Comparison of ENCODE assay signal across 19 cellular contexts in genomic region chr10:68342909-68343516, GRCh38. TPM values are rescaled to one million over a fixed set of nuclear protein-coding genes. Genes with fewer than 3 reads are reported as not detected.
A peak's percentile ranks its signal among the peaks of the same experiment; 100 is the strongest.
DNase-seq lines count a peak whose midpoint lies in the region; ATAC-seq, FAIRE-seq and TF ChIP-seq lines count a peak whose summit lies in the region.
"Had no signal": no experiment of that assay in that cellular context is flagged by ENCODE, and none has a peak within 500 bp of the region (broad histone marks: within the 10 kb centered on the region; RNA-seq: fewer than 3 reads in every experiment).

No MANE protein-coding gene starts in this region.

- no peaks in the 10 kb centered on the region for H3K27me3 Mint-ChIP-seq in T-cell
- H3K27me3 Mint-ChIP-seq: brain had no signal

- POLR2A ChIA-PET in HepG2 (lab: Yijun Ruan, JAX), result no interaction called here
- POLR2A ChIA-PET in T-cell (lab: Charles Lee), result interaction anchor here (0.6 kb wide), 2 partner anchors 272 to 862 kb away, joined by 3 to 4 read pairs; no protein-coding TSS in a partner anchor
- POLR2A ChIA-PET in GM10248 (lab: Yijun Ruan, JAX), result no interaction called here

- peaks cover 19% of the 10 kb centered on the region for H4K20me1 ChIP-seq in HepG2 (ENCODE audit: insufficient read depth, low read length)

- intact Hi-C loops in HepG2 (cut with micrococcal nuclease; ENCODE audit: unreplicated experiment), result loop anchor here (10.0 kb wide), 1 partner anchor 62 kb away; the partner anchor contains the start of gene RUFY2
- intact Hi-C loops in right lobe of liver (cut with DNase I), result no loop called here

- H3K36me3 ChIP-seq in HepG2 (replicated peaks in 1 of 2; ENCODE audit: control insufficient read depth in 1 of 2, insufficient read depth in 2 of 2, low read length in 2 of 2) (peaks cover 13 to 60% of the 10 kb centered on the region in 2 experiments), right lobe of liver (peaks cover 17 to 77% (median 55%) of the 10 kb centered on the region in 4 donors), neutrophil (peaks cover 90% of the 10 kb centered on the region)

- in situ Hi-C loops in HepG2 (cut with HindIII; ENCODE audit: extremely low pct_ligation_motif_present, low pct_unique_long_range_greater_than_20kb), result no loop called here

- FAIRE-seq in HepG2 (lab: Jason Lieb, UNC), result no peak
- peak; percentile 96 for FAIRE-seq in H54 (lab: Jason Lieb, UNC)
- FAIRE-seq: D721Med had no signal

- H3K9me3 Mint-ChIP-seq in T-cell, result no peaks in the 10 kb centered on the region
- H3K9me3 Mint-ChIP-seq: brain had no signal

- peaks cover 18 to 32% (median 22%) of the 10 kb centered on the region in 3 donors for H3K4me1 Mint-ChIP-seq in T-cell

- CTCF ChIA-PET in HepG2 (lab: Yijun Ruan, JAX; ENCODE audit: low intra/inter-chr PET ratio, low total read pairs), result no interaction called here
- CTCF ChIA-PET in T-cell (lab: Charles Lee), result interaction anchor here in 1 of 2 donors (0.5 to 0.6 kb wide), 2 partner anchors 16 to 49 kb away, joined by 3 read pairs; no protein-coding TSS in a partner anchor
- CTCF ChIA-PET in GM10248 (lab: Yijun Ruan, JAX), result no interaction called here

- ATAC-seq in HepG2, result no peak
- ATAC-seq in right lobe of liver, result no peak
- ATAC-seq in T-cell (replicated peaks in 1 of 4), result no peak
- ATAC-seq: left lung, psoas muscle, Right ventricle myocardium inferior had no signal

- H3K4me2 ChIP-seq in HepG2 (ENCODE audit: low read depth, low read length), result no peak overlapping the region

- H3K9me3 ChIP-seq in HepG2 (ENCODE audit: low read length) (no peaks in the 10 kb centered on the region), right lobe of liver (no peaks in the 10 kb centered on the region), neutrophil (no peaks in the 10 kb centered on the region)
- H3K9me3 ChIP-seq: adrenal gland, left lung, psoas muscle, testis had no signal

- H3K27ac ChIP-seq in HepG2 (ENCODE audit: extremely low read length, insufficient read depth, low read length) (no peak overlapping the region), right lobe of liver (no peak overlapping the region), neutrophil (peak overlapping the region; percentile 1)
- H3K27ac ChIP-seq: adrenal gland, left lung, psoas muscle, testis had no signal

- TF ChIP-seq EP300 in HepG2 (IDR thresholded peaks at IDR 0.05; ENCODE audit: low read depth in 2 of 2, low read length in 2 of 2), result no peak
- no peak for TF ChIP-seq EP300 in HepG2 (CRISPR knock-in tag; IDR thresholded peaks at IDR 0.05; ENCODE audit: borderline replicate concordance)

- H3K79me2 ChIP-seq in HepG2 (ENCODE audit: insufficient read depth, low read length), result peaks cover 19% of the 10 kb centered on the region

- H2AFZ ChIP-seq in HepG2 (ENCODE audit: low read length), result no peak overlapping the region

- peak overlapping the region; percentile 1 to 29 for H3K27ac Mint-ChIP-seq in T-cell
- H3K27ac Mint-ChIP-seq: brain had no signal

- H3K27me3 ChIP-seq in HepG2 (ENCODE audit: control insufficient read depth in 1 of 2, insufficient read depth in 2 of 2, low read length in 2 of 2) (no peaks in the 10 kb centered on the region), right lobe of liver (no peaks in the 10 kb centered on the region), neutrophil (no peaks in the 10 kb centered on the region)
- H3K27me3 ChIP-seq: adrenal gland, left lung, testis had no signal

- DNase-seq in HepG2 (ENCODE audit: low spot score) (no peak), right lobe of liver (no peak), H54 (ENCODE audit: insufficient read length, low spot score) (no peak), T-cell (no peak), GM10248 (ENCODE audit: extremely low spot score) (no peak), RPMI8226 (no peak)
- DNase-seq: activated CD4-positive, alpha-beta T cell treated with anti-CD3 and anti-CD28 coated beads, Interleukin-2, amount 50 U/mL, for 4 hours; activated gamma-delta T cell; adrenal gland; left lung; NCI-H1694 treated with DMSO at 0.1 percent for 48 hours; nucleus accumbens; psoas muscle; stimulated activated naive CD4-positive, alpha-beta T cell; testis had no signal

- H3K4me1 ChIP-seq in HepG2 (ENCODE audit: insufficient read depth, low read length), result no peaks in the 10 kb centered on the region
- H3K4me1 ChIP-seq in right lobe of liver, result peaks cover 0 to 3% (median 1%) of the 10 kb centered on the region in 4 donors
- no peaks in the 10 kb centered on the region for H3K4me1 ChIP-seq in neutrophil (ENCODE audit: control insufficient read depth in 1 of 2, insufficient read depth in 1 of 2, low read depth in 1 of 2, low read length in 1 of 2)
- H3K4me1 ChIP-seq: testis had no signal

- H3K9ac ChIP-seq in HepG2 (ENCODE audit: insufficient read depth, low read depth, low read length), result no peak overlapping the region

- no TSS peak for BruUV-seq in HepG2 (replicated peaks; lab: Mats Ljungman, UMichigan)

- no peak overlapping the region for H3K4me3 Mint-ChIP-seq in T-cell
- H3K4me3 Mint-ChIP-seq: brain had no signal

- no peak overlapping the region for H3K4me3 ChIP-seq in HepG2 (replicated peaks in 1 of 3; ENCODE audit: insufficient read depth in 1 of 3, low read depth in 2 of 3, low read length in 3 of 3)
- H3K4me3 ChIP-seq in right lobe of liver, result no peak overlapping the region
- no peak overlapping the region for H3K4me3 ChIP-seq in neutrophil (ENCODE audit: low read depth in 1 of 2, low read length in 1 of 2)
- H3K4me3 ChIP-seq: adrenal gland, left lung, psoas muscle, testis had no signal

- TF ChIP-seq CTCF in HepG2 (CRISPR knock-in tag; IDR thresholded peaks at IDR 0.05) (no peak), right lobe of liver (IDR thresholded peaks at IDR 0.05) (no peak), neutrophil (IDR thresholded peaks at IDR 0.05) (no peak), GM10248 (IDR thresholded peaks at IDR 0.05; ENCODE audit: control extremely low read depth, extremely low read depth, low read depth, missing control alignments) (no peak)

- H3K36me3 Mint-ChIP-seq in T-cell, result peaks cover 51% of the 10 kb centered on the region

- TF ChIP-seq RAD21 in HepG2 (CRISPR knock-in tag; IDR thresholded peaks at IDR 0.05), result no peak

- TF ChIP-seq POLR2A in HepG2 (IDR thresholded peaks at IDR 0.05; ENCODE audit: insufficient read depth in 1 of 2, low read depth in 2 of 2, low read length in 2 of 2) (no peak), right lobe of liver (IDR thresholded peaks at IDR 0.05) (no peak), H54 (IDR thresholded peaks at IDR 0.05; ENCODE audit: low read depth, low read length) (no peak)

- WGBS in HepG2 (ENCODE audit: low lambda C conversion rate), result 96% methylated on average over 3 of the region's 3 CpGs
- 90% methylated on average over 3 of the region's 3 CpGs for WGBS in right lobe of liver (ENCODE audit: insufficient coverage, low coverage, low lambda C conversion rate, missing lambda C conversion rate)

RNA-seq across cellular contexts. Expression of gene PBLD, which starts 10.3 kb away (rescaled TPM):
- total RNA-seq in HepG2 (2016; rRNA removed; fragmentation: Illumina TruSeq; extraction: Trizol), result 3.0 and 3.1 TPM in 2 replicates
- total RNA-seq in HepG2 (2016; cell fraction: cytosol; rRNA removed; fragmentation: Illumina TruSeq; extraction: Trizol; ENCODE audit: low read depth), result 1.4 and 2.3 TPM in 2 replicates
- 2.8 and 3.6 TPM in 2 replicates for total RNA-seq in HepG2 (2016; cell fraction: insoluble cytoplasmic fraction; rRNA removed; fragmentation: Illumina TruSeq; extraction: Trizol)
- total RNA-seq in HepG2 (2016; cell fraction: membrane; rRNA removed; fragmentation: Illumina TruSeq; extraction: Trizol), result 2.1 and 2.4 TPM in 2 replicates
- total RNA-seq in HepG2 (2016; cell fraction: nucleus; rRNA removed; fragmentation: Illumina TruSeq; extraction: Trizol), result 2.8 and 4.0 TPM in 2 replicates
- 0.42 and 0.52 TPM in 2 replicates for polyA plus RNA-seq in HepG2 (2011; rRNA removed)
- 0.16 and 0.24 TPM in 2 replicates for polyA plus RNA-seq in HepG2 (2011; cell fraction: cytosol; rRNA removed)
- 0.76 and 0.97 TPM in 2 replicates for polyA plus RNA-seq in HepG2 (2011; cell fraction: nucleus; rRNA removed)
- polyA plus RNA-seq in HepG2 (2012), result 1.3 and 3.0 TPM in 2 replicates
- polyA plus RNA-seq in HepG2 (2016; cell fraction: cytosol; fragmentation: Illumina TruSeq; extraction: Trizol; ENCODE audit: low read depth), result 1.1 and 1.2 TPM in 2 replicates
- 3.5 TPM in 2 replicates for polyA plus RNA-seq in HepG2 (2016; cell fraction: insoluble cytoplasmic fraction; fragmentation: Illumina TruSeq; extraction: Trizol; ENCODE audit: low read depth)
- 1.2 and 1.4 TPM in 2 replicates for polyA plus RNA-seq in HepG2 (2016; cell fraction: membrane; fragmentation: Illumina TruSeq; extraction: Trizol; ENCODE audit: low read depth)
- 2.5 and 4.3 TPM in 2 replicates for polyA plus RNA-seq in HepG2 (2016; cell fraction: nucleus; fragmentation: Illumina TruSeq; extraction: Trizol; ENCODE audit: insufficient read depth, low read depth)
- 0.56 and 0.76 TPM in 2 replicates for polyA minus RNA-seq in HepG2 (2011; rRNA and poly(A)+ RNA removed; ENCODE audit: low replicate concordance)
- 0.59 and 0.62 TPM in 2 replicates for polyA minus RNA-seq in HepG2 (2011; cell fraction: cytosol; rRNA and poly(A)+ RNA removed)
- polyA minus RNA-seq in HepG2 (2011; cell fraction: nucleus; rRNA and poly(A)+ RNA removed), result 0.90 and 1.5 TPM in 2 replicates
- 100 to 1,000 TPM in 4 of 6 experiments, 10 to 100 TPM in 2; 45.5 to 162 (median 129) TPM for total RNA-seq in right lobe of liver
- 1 to 10 TPM; 1.3 to 3.4 (median 1.9) TPM for total RNA-seq in T-cell

RNA-seq across cellular contexts. Expression of gene HNRNPH3, which starts 11.1 kb away (rescaled TPM):
- total RNA-seq in HepG2 (2016; rRNA removed; fragmentation: Illumina TruSeq; extraction: Trizol), result 46.0 and 84.5 TPM in 2 replicates
- 10.1 and 14.0 TPM in 2 replicates for total RNA-seq in HepG2 (2016; cell fraction: cytosol; rRNA removed; fragmentation: Illumina TruSeq; extraction: Trizol; ENCODE audit: low read depth)
- total RNA-seq in HepG2 (2016; cell fraction: insoluble cytoplasmic fraction; rRNA removed; fragmentation: Illumina TruSeq; extraction: Trizol), result 43.5 and 77.3 TPM in 2 replicates
- total RNA-seq in HepG2 (2016; cell fraction: membrane; rRNA removed; fragmentation: Illumina TruSeq; extraction: Trizol), result 20.4 and 25.0 TPM in 2 replicates
- 63.5 and 64.6 TPM in 2 replicates for total RNA-seq in HepG2 (2016; cell fraction: nucleus; rRNA removed; fragmentation: Illumina TruSeq; extraction: Trizol)
- 31.3 and 47.7 TPM in 2 replicates for polyA plus RNA-seq in HepG2 (2011; rRNA removed)
- polyA plus RNA-seq in HepG2 (2011; cell fraction: cytosol; rRNA removed), result 16.7 and 20.6 TPM in 2 replicates
- 33.6 and 52.8 TPM in 2 replicates for polyA plus RNA-seq in HepG2 (2011; cell fraction: nucleus; rRNA removed)
- polyA plus RNA-seq in HepG2 (2012), result 123 and 162 TPM in 2 replicates
- 10.0 TPM in 2 replicates for polyA plus RNA-seq in HepG2 (2016; cell fraction: cytosol; fragmentation: Illumina TruSeq; extraction: Trizol; ENCODE audit: low read depth)
- 350 and 380 TPM in 2 replicates for polyA plus RNA-seq in HepG2 (2016; cell fraction: insoluble cytoplasmic fraction; fragmentation: Illumina TruSeq; extraction: Trizol; ENCODE audit: low read depth)
- 20.3 and 21.1 TPM in 2 replicates for polyA plus RNA-seq in HepG2 (2016; cell fraction: membrane; fragmentation: Illumina TruSeq; extraction: Trizol; ENCODE audit: low read depth)
- 259 and 277 TPM in 2 replicates for polyA plus RNA-seq in HepG2 (2016; cell fraction: nucleus; fragmentation: Illumina TruSeq; extraction: Trizol; ENCODE audit: insufficient read depth, low read depth)
- polyA minus RNA-seq in HepG2 (2011; rRNA and poly(A)+ RNA removed; ENCODE audit: low replicate concordance), result 6.6 and 20.1 TPM in 2 replicates
- polyA minus RNA-seq in HepG2 (2011; cell fraction: cytosol; rRNA and poly(A)+ RNA removed), result 14.9 and 18.1 TPM in 2 replicates
- 66.1 and 67.3 TPM in 2 replicates for polyA minus RNA-seq in HepG2 (2011; cell fraction: nucleus; rRNA and poly(A)+ RNA removed)
- total RNA-seq in right lobe of liver, result 10 to 100 TPM; 13.2 to 40.7 (median 25.3) TPM
- total RNA-seq in T-cell, result 100 to 1,000 TPM; 128 to 186 (median 137) TPM

Comparison
In these comparisons a context has a peak if more than half of its experiments do, and no peak if none do; other contexts are left out.
1. RNA of gene PBLD, which starts 10.3 kb away (total RNA-seq): 45.5 to 162 TPM in right lobe of liver; 1.4 to 4.0 TPM in HepG2 and 1.3 to 3.4 TPM in T-cell; every median in the first group is over 4 times any median in the second.
2. POLR2A ChIA-PET loops: an anchor here in T-cell (0.6 kb wide); none called in HepG2 and GM10248.